In the genomic region with DNA sequence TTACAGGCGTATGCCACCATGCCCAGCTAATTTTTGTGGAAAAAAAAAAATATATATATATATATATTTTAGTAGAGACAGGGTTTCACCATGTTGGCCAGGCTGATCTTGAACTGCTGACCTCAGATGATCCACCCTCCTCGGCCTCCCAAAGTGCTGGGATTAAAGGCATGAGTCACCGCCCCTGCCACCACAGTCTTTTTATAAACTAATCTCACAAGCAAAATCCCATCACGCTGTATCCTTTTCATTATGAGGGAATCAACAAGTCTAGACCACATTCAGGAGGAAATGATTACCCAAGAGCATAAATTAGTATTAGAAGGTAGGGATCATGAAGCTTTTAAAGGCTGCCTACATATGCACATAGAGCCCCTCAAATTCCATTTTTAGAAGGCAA, we compare ENCODE assay signal across 16 cellular contexts.
"Had no signal": no experiment of that assay in that cellular context is flagged by ENCODE, and none has a peak within 500 bp of the region (broad histone marks: within the 10 kb centered on the region; RNA-seq: fewer than 3 reads in every experiment).

No MANE protein-coding gene starts in this region.

- H3K4me3 ChIP-seq: hepatocyte, lower lobe of right lung, smooth muscle cell, transverse colon had no signal

- H3K9me3 ChIP-seq: lower lobe of right lung, neutrophil, transverse colon had no signal

- ATAC-seq: activated CD8-positive, alpha-beta T cell treated with anti-CD3 and anti-CD28 coated beads for 36 hours; activated naive CD8-positive, alpha-beta T cell treated with anti-CD3 and anti-CD28 coated beads, Interleukin-2, amount 50 U/mL, for 24 hours; naive thymus-derived CD8-positive, alpha-beta T cell; stimulated activated memory B cell treated with anti-CD40 and anti-IgM and Interleukin-4, amounts not matched to agents 10 μg/mL and 1 μg/mL and 100 μg/mL, for 72 hours had no signal

- H3K27ac ChIP-seq: epithelial cell of prostate, hepatocyte, lower lobe of right lung, neutrophil, transverse colon had no signal

- H3K27me3 ChIP-seq: hepatocyte, neutrophil, transverse colon had no signal

- H3K36me3 ChIP-seq: lower lobe of right lung, neutrophil, transverse colon had no signal

- DNase-seq: activated CD8-positive, alpha-beta memory T cell treated with anti-CD3 and anti-CD28 coated beads, Interleukin-2, amount 50 U/mL, for 48 hours; activated CD8-positive, alpha-beta T cell treated with anti-CD3 and anti-CD28 coated beads for 36 hours; activated naive CD4-positive, alpha-beta T cell; activated naive CD8-positive, alpha-beta T cell treated with anti-CD3 and anti-CD28 coated beads, Interleukin-2, amount 50 U/mL, for 24 hours; cortex of kidney; effector CD8-positive, alpha-beta T cell; lower lobe of right lung; naive thymus-derived CD8-positive, alpha-beta T cell; right cardiac atrium; T-helper 9 cell; transverse colon had no signal

- H3K4me1 ChIP-seq: transverse colon had no signal
